In genomic region chr2:240888130-240888889, GRCh38 we compare ENCODE assay signal across 1 cellular context.
TF ChIP-seq lines count a peak whose summit lies in the region.

No MANE protein-coding gene starts in this region.

TF ChIP-seq in WTC11, 78 proteins besides CTCF, POLR2A, EP300 and RAD21 (continued from another document):
- TF ChIP-seq ATF2 (CRISPR knock-in tag; IDR thresholded peaks at IDR 0.05; ENCODE audit: borderline replicate concordance, low read depth), result no peak
- TF ChIP-seq HMGXB4 (CRISPR knock-in tag; IDR thresholded peaks at IDR 0.05), result no peak
- no peak for TF ChIP-seq FOXK1 (CRISPR knock-in tag; IDR thresholded peaks at IDR 0.05)
- no peak for TF ChIP-seq PREB (CRISPR knock-in tag; IDR thresholded peaks at IDR 0.05; ENCODE audit: borderline replicate concordance)
